ENCODE assay signal across 8 cellular contexts in the genomic region with DNA sequence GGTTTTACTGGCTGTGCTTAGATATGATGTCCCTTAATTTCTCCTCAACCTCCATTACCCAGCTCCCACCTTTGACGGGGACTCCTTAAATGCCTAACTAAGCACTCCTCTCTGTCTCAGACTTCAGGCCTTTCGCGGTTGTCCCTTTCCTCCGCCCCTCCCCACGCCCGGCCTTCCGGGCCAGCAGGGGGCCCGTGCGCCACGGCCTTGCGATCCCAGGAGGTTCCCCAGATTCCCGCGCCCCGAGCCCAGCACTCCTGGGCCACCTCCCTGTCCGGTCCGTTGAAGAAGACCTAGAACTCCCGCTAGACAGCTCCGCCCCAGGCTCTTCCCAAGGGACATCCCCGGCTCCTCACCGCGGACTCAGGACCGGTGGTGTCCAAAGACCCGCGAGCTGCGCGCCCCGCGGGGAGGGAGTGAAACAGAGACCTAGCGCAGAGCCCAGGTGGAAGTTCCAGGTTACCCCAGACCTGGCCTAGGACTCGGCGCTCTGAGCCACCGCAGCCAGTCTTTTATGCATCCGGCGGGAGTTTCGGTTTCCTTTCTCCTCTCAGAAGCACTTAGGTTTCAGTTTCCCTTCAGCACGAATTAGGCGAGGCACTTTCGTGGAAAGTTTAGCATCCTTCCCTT. TPM values are rescaled to one million over a fixed set of nuclear protein-coding genes. Genes with fewer than 3 reads are reported as not detected.
DNase-seq lines count a peak whose midpoint lies in the region; ATAC-seq and TF ChIP-seq lines count a peak whose summit lies in the region.

A gene with protein sequence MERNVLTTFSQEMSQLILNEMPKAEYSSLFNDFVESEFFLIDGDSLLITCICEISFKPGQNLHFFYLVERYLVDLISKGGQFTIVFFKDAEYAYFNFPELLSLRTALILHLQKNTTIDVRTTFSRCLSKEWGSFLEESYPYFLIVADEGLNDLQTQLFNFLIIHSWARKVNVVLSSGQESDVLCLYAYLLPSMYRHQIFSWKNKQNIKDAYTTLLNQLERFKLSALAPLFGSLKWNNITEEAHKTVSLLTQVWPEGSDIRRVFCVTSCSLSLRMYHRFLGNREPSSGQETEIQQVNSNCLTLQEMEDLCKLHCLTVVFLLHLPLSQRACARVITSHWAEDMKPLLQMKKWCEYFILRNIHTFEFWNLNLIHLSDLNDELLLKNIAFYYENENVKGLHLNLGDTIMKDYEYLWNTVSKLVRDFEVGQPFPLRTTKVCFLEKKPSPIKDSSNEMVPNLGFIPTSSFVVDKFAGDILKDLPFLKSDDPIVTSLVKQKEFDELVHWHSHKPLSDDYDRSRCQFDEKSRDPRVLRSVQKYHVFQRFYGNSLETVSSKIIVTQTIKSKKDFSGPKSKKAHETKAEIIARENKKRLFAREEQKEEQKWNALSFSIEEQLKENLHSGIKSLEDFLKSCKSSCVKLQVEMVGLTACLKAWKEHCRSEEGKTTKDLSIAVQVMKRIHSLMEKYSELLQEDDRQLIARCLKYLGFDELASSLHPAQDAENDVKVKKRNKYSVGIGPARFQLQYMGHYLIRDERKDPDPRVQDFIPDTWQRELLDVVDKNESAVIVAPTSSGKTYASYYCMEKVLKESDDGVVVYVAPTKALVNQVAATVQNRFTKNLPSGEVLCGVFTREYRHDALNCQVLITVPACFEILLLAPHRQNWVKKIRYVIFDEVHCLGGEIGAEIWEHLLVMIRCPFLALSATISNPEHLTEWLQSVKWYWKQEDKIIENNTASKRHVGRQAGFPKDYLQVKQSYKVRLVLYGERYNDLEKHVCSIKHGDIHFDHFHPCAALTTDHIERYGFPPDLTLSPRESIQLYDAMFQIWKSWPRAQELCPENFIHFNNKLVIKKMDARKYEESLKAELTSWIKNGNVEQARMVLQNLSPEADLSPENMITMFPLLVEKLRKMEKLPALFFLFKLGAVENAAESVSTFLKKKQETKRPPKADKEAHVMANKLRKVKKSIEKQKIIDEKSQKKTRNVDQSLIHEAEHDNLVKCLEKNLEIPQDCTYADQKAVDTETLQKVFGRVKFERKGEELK (N-terminal part only) (minus strand): TSS at position 487 of the 630 bp plus-strand sequence. CDS start 7,493 bp downstream, outside the sequence.

- peaks cover 20% of the 10 kb centered on the region for H3K4me1 Mint-ChIP-seq in CD14-positive monocyte

- no peaks in the 10 kb centered on the region for H3K36me3 Mint-ChIP-seq in CD14-positive monocyte

- no peaks in the 10 kb centered on the region for H3K9me3 ChIP-seq in mucosa of descending colon

- H3K27ac ChIP-seq in epithelial cell of prostate = peak within 1 kb of the TSS; percentile 71

- H3K4me3 ChIP-seq in mucosa of descending colon = peak within 1 kb of the TSS; percentile 60

- H3K4me1 ChIP-seq in mucosa of descending colon (ENCODE audit: low read depth) = peaks cover 20% of the 10 kb centered on the region

- H3K4me3 Mint-ChIP-seq in CD14-positive monocyte = peak within 1 kb of the TSS; percentile 91 to 95

- peak; percentile 98 for ATAC-seq in GM19328 (IDR thresholded peaks at IDR 0.05; ENCODE audit: unreplicated experiment)
- peak; percentile 100 for ATAC-seq in HG03520 (IDR thresholded peaks at IDR 0.05; ENCODE audit: unreplicated experiment)
- peak; percentile 92 for ATAC-seq in mucosa of descending colon

- intact Hi-C loops in CD14-positive monocyte (cut with micrococcal nuclease) (no loop called here), mucosa of descending colon (cut with DNase I, micrococcal nuclease) (no loop called here)

- H3K36me3 ChIP-seq in mucosa of descending colon (ENCODE audit: low read depth) = no peaks in the 10 kb centered on the region

- no peaks in the 10 kb centered on the region for H3K9me3 Mint-ChIP-seq in CD14-positive monocyte

- no peaks in the 10 kb centered on the region for H3K27me3 Mint-ChIP-seq in CD14-positive monocyte (ENCODE audit: low read depth in 3 of 3)

- TF ChIP-seq CTCF in CD14-positive monocyte (IDR thresholded peaks at IDR 0.05) (peak; percentile 48), mucosa of descending colon (IDR thresholded peaks at IDR 0.05) (no peak)

- H3K27ac Mint-ChIP-seq in CD14-positive monocyte = peak within 1 kb of the TSS; percentile 94 to 98 (median 96)

- DNase-seq in CD14-positive monocyte (ENCODE audit: low spot score) = peak; percentile 71
- DNase-seq in NK-92 treated with Interleukin-12 subunit alpha and Interleukin-12 subunit beta, amount 100 ng/mL, for 24 hours (lab: John Stamatoyannopoulos, UW) = peak; percentile 63
- DNase-seq in activated T-cell treated with anti-CD3 and anti-CD28 coated beads for 24 hours (ENCODE audit: low read depth) = peak; percentile 67
- peak; percentile 78 for DNase-seq in epithelial cell of prostate (ENCODE audit: low read depth, low spot score)
- peak; percentile 85 to 93 (median 86) for DNase-seq in mucosa of descending colon
- DNase-seq in stimulated activated CD8-positive, alpha-beta memory T cell treated with anti-CD3 and anti-CD28 coated beads, Interleukin-4, amount 100 ng/mL, for 24 hours (ENCODE audit: low read depth) = peak; percentile 64

RNA-seq across cellular contexts. Expression of the gene that starts here (rescaled TPM):
- 10 to 100 TPM in 1 of 2 donors, 1 to 10 TPM in 1; 8.6 to 12.2 TPM for polyA plus RNA-seq in CD14-positive monocyte
- 100 to 1,000 TPM in 1 of 3 donors, 10 to 100 TPM in 2; 45.6 to 118 (median 50.4) TPM for total RNA-seq in mucosa of descending colon

Comparison
In these comparisons a context has a peak if more than half of its experiments do, and no peak if none do; other contexts are left out.
1. Peak in every context shown above with its lines: DNase-seq, ATAC-seq, H3K4me3 ChIP-seq and H3K27ac ChIP-seq.